ENCODE assay signal across 10 cellular contexts in the genomic region with DNA sequence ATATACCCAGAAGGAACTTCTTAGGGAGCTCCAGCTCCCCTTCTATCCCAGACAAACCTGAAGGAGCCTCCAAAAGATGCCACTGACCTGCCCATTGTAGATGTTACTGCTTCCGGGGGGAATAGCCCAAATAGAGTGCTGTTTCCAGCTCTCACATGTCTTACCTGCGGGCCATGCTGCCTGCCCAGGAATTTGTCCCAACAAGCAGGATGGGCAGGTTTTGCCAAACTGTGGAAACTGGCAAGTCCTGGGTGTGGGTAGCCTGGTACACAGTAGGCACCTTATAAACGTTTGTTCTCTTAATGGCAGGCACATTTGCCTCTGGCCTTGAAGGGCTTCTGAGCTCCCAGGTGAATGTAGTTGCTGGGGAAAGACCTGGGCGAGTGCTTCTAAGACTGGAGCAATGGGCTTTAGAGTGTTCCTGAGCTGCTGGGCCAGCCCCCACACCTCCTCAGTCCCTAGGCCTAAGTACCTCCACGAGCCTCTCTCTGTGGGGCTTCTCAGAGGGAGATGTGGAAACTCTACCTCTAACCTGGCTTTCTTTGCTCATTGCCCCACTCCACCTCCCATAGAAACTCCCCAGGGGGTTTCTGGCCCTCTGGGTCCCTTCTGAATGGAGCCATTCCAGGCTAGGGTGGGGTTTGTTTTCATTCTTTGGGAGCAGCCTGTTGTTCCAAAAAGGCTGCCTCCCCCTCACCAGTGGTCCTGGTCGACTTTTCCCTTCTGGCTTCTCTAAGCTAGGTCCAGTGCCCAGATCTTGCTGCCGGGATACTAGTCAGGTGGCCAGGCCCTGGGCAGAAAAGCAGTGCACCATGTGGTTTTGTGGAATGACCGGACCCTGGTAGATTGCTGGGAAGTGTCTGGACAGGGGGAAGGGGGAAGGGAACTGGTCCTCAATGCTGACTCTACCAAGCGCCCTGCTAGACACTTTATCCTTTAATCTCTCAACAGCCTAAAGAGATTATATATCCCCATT. TPM values are rescaled to one million over a fixed set of nuclear protein-coding genes. Genes with fewer than 3 reads are reported as not detected.
DNase-seq lines count a peak whose midpoint lies in the region; TF ChIP-seq lines count a peak whose summit lies in the region.
"Had no signal": no experiment of that assay in that cellular context is flagged by ENCODE, and none has a peak within 500 bp of the region (broad histone marks: within the 10 kb centered on the region; RNA-seq: fewer than 3 reads in every experiment).

No MANE protein-coding gene starts in this region.

- TF ChIP-seq POLR2A in breast epithelium (IDR thresholded peaks at IDR 0.05) (no peak), lower leg skin (IDR thresholded peaks at IDR 0.05) (no peak)

- H3K9me3 ChIP-seq in ES-I3 (ENCODE audit: control insufficient read depth, insufficient read depth, low read length) (no peaks in the 10 kb centered on the region), breast epithelium (no peaks in the 10 kb centered on the region)

- H3K27me3 ChIP-seq in breast epithelium: no peaks in the 10 kb centered on the region

- H3K4me1 ChIP-seq in ES-I3 (ENCODE audit: insufficient read depth, low read length) (peaks cover 39% of the 10 kb centered on the region), breast epithelium (peaks cover 0 to 33% of the 10 kb centered on the region in 2 donors)

- H3K9ac ChIP-seq in ES-I3 (ENCODE audit: low read depth, low read length): peak overlapping the region; percentile 41; the same call in 1 of the 2 replicates

- peak overlapping the region; percentile 42 to 79 (median 76) for H3K4me3 ChIP-seq in breast epithelium
- H3K4me3 ChIP-seq in lower leg skin (ENCODE audit: low read depth, poor library complexity, severe bottlenecking): peak overlapping the region; percentile 54
- peak overlapping the region; percentile 34 to 62 (median 47) for H3K4me3 ChIP-seq in skin epidermis

- DNase-seq in breast epithelium (ENCODE audit: low spot score in 2 of 2) (peak; percentile 69 to 94), lower leg skin (ENCODE audit: low spot score in 2 of 2) (peak in 1 of 2 donors; percentile 60), kidney tubule cell (ENCODE audit: low spot score) (no peak), OCI-M2 (lab: John Stamatoyannopoulos, UW; ENCODE audit: unreplicated experiment) (no peak), NOMO-1 treated with dmso at 0.1 percent for 144 hours (lab: John Stamatoyannopoulos, UW; ENCODE audit: unreplicated experiment) (no peak), SKM-1 (lab: John Stamatoyannopoulos, UW; ENCODE audit: unreplicated experiment) (no peak)
- DNase-seq: naive B cell, NCI-H69 had no signal

- intact Hi-C loops in breast epithelium (cut with DNase I; ENCODE audit: low total_unique reads): no loop called here
- intact Hi-C loops in lower leg skin (cut with DNase I; ENCODE audit: low total_unique reads): no loop called here

- H3K27ac ChIP-seq in breast epithelium (peak overlapping the region; percentile 88 to 98), skin epidermis (peak overlapping the region in 20 of 21 experiments; percentile 55 to 92 (median 82))

- WGBS in lower leg skin, 2 donors: 50 to 55% methylated on average over 9 of the region's 9 CpGs

- no peak for TF ChIP-seq CTCF in breast epithelium (IDR thresholded peaks at IDR 0.05)
- TF ChIP-seq CTCF in lower leg skin (IDR thresholded peaks at IDR 0.05): no peak

- H3K36me3 ChIP-seq in ES-I3 (ENCODE audit: insufficient read depth, low read length) (no peaks in the 10 kb centered on the region), breast epithelium (no peaks in the 10 kb centered on the region)

RNA-seq across cellular contexts. Expression of gene LIMK2, which starts 37.2 kb away (rescaled TPM):
- total RNA-seq in breast epithelium: 100 to 1,000 TPM in 2 of 3 donors, 1 to 10 TPM in 1; 6.9 to 146 (median 135) TPM
- 100 to 1,000 TPM; 135 to 218 (median 168) TPM for total RNA-seq in lower leg skin

RNA-seq across cellular contexts. Expression of gene PIK3IP1, which starts 43.0 kb away (rescaled TPM):
- 100 to 1,000 TPM in 1 of 3 donors, 10 to 100 TPM in 2; 43.3 to 109 (median 72.5) TPM for total RNA-seq in breast epithelium
- 100 to 1,000 TPM in 3 of 4 donors, 10 to 100 TPM in 1; 84.8 to 162 (median 120) TPM for total RNA-seq in lower leg skin

Comparison
In these comparisons a context has a peak if more than half of its experiments do, and no peak if none do; other contexts are left out.
1. DNase-seq: peak in breast epithelium (2 of 2); none in kidney tubule cell (single experiment), OCI-M2 (single experiment), NOMO-1 treated with dmso at 0.1 percent for 144 hours (single experiment) and SKM-1 (single experiment).
2. Peak in every context shown above with its lines, with median percentiles within 50 percentile points of each other: H3K4me3 ChIP-seq.